Comparison of ENCODE assay signal across 1 cellular context in genomic region chr2:242098445-242099128, GRCh38.
TF ChIP-seq lines count a peak whose summit lies in the region.

No MANE protein-coding gene starts in this region.

TF ChIP-seq in K562, 482 proteins besides CTCF, POLR2A, EP300 and RAD21 (continued from another document and continues in another):
- TF ChIP-seq THAP12 (CRISPR knock-in tag; IDR thresholded peaks at IDR 0.05) (no peak), ZNF175 (CRISPR knock-in tag; IDR thresholded peaks at IDR 0.05; ENCODE audit: low read depth) (no peak), HDGF (IDR thresholded peaks at IDR 0.05) (0 out of 2 replicates have a peak, but pooled peaks have one; percentile 59), LEF1 (IDR thresholded peaks at IDR 0.05) (peak; percentile 62; the same call in 1 of the 2 replicates), ZNF197 (CRISPR knock-in tag; IDR thresholded peaks at IDR 0.05; ENCODE audit: low read depth) (no peak), MITF (IDR thresholded peaks at IDR 0.05) (peak; percentile 69; the same call in 1 of the 2 replicates), THRAP3 (IDR thresholded peaks at IDR 0.05; ENCODE audit: borderline replicate concordance) (no peak), ZNF212 (CRISPR knock-in tag; IDR thresholded peaks at IDR 0.05) (no peak), TAF7 (tag; IDR thresholded peaks at IDR 0.05) (no peak), ZNF232 (CRISPR knock-in tag; IDR thresholded peaks at IDR 0.05) (no peak), GABPB2 (CRISPR knock-in tag; conservative IDR thresholded peaks at IDR 0.05) (no peak), ZNF121 (CRISPR knock-in tag; conservative IDR thresholded peaks at IDR 0.05) (no peak), HMGN3 (IDR thresholded peaks at IDR 0.05; ENCODE audit: borderline replicate concordance, extremely low read depth, insufficient read length, low read depth, low read length) (no peak), EP400 (IDR thresholded peaks at IDR 0.05) (peak; percentile 66; the same call in 1 of the 2 replicates), EGR1 (conservative IDR thresholded peaks at IDR 0.05) (no peak), FOXK1 (CRISPR knock-in tag; IDR thresholded peaks at IDR 0.05; ENCODE audit: borderline replicate concordance) (no peak), TCFL5 (CRISPR knock-in tag; conservative IDR thresholded peaks at IDR 0.05) (no peak), ZNF57 (CRISPR knock-in tag; IDR thresholded peaks at IDR 0.05) (no peak), MCM2 (IDR thresholded peaks at IDR 0.05; ENCODE audit: low read depth) (no peak), ELF2 (CRISPR knock-in tag; IDR thresholded peaks at IDR 0.05) (no peak), ZNF239 (CRISPR knock-in tag; IDR thresholded peaks at IDR 0.05) (no peak), ZNF561 (CRISPR knock-in tag; conservative IDR thresholded peaks at IDR 0.05) (no peak), NCOA1 (IDR thresholded peaks at IDR 0.05; ENCODE audit: low read depth) (no peak), ZBTB7A (IDR thresholded peaks at IDR 0.05; ENCODE audit: borderline replicate concordance, control insufficient read depth, low read depth, low read length) (no peak), YY1 (IDR thresholded peaks at IDR 0.05; ENCODE audit: borderline replicate concordance in 1 of 3, control insufficient read depth in 1 of 3, extremely low read depth in 1 of 3, insufficient read depth in 3 of 3, insufficient read length in 1 of 3, insufficient replicate concordance in 2 of 3, low read depth in 1 of 3, low read length in 2 of 3) (no peak), STAT5A (IDR thresholded peaks at IDR 0.05; ENCODE audit: borderline replicate concordance, low read length) (no peak), ZNF592 (IDR thresholded peaks at IDR 0.05) (peak; percentile 91), STAG1 (CRISPR knock-in tag; IDR thresholded peaks at IDR 0.05; ENCODE audit: borderline replicate concordance) (no peak), CHD1 (IDR thresholded peaks at IDR 0.05; ENCODE audit: low read length) (no peak), RBM14 (IDR thresholded peaks at IDR 0.05; ENCODE audit: borderline replicate concordance, insufficient read depth, low read depth, low read length) (no peak), ZNF699 (CRISPR knock-in tag; IDR thresholded peaks at IDR 0.05; ENCODE audit: insufficient replicate concordance) (no peak), CBFA2T2 (conservative IDR thresholded peaks at IDR 0.05) (peak; percentile 36; the same call in 1 of the 2 replicates), FUS (optimal IDR thresholded peaks at IDR 0.05; ENCODE audit: low read depth, low read length) (no peak), HOXB6 (CRISPR knock-in tag; IDR thresholded peaks at IDR 0.05; ENCODE audit: borderline replicate concordance) (no peak), BHLHE40 (IDR thresholded peaks at IDR 0.05; ENCODE audit: low read length) (peak; percentile 70), CSDE1 (IDR thresholded peaks at IDR 0.05) (no peak), CBX2 (IDR thresholded peaks at IDR 0.05; ENCODE audit: insufficient read depth, low read length, poor library complexity, severe bottlenecking) (no peak), MXI1 (IDR thresholded peaks at IDR 0.05; ENCODE audit: low read depth, low read length) (no peak), ZNF174 (CRISPR knock-in tag; IDR thresholded peaks at IDR 0.05) (no peak), HSF4 (CRISPR knock-in tag; IDR thresholded peaks at IDR 0.05; ENCODE audit: borderline replicate concordance) (no peak), ZFP36 (IDR thresholded peaks at IDR 0.05; ENCODE audit: low read depth, low read length, partially characterized antibody) (no peak), ZNF766 (CRISPR knock-in tag; conservative IDR thresholded peaks at IDR 0.05) (0 out of 2 replicates have a peak, but pooled peaks have one; percentile 27), KLF1 (tag; IDR thresholded peaks at IDR 0.05) (no peak), MCM7 (IDR thresholded peaks at IDR 0.05) (no peak), MTA2 (IDR thresholded peaks at IDR 0.05; ENCODE audit: low read depth) (no peak), SP1 (CRISPR knock-in tag; IDR thresholded peaks at IDR 0.05) (no peak), RBM22 (IDR thresholded peaks at IDR 0.05; ENCODE audit: low read depth, low read length, poor library complexity, severe bottlenecking) (no peak), ZNF277 (CRISPR knock-in tag; IDR thresholded peaks at IDR 0.05; ENCODE audit: borderline replicate concordance) (no peak)
- TF ChIP-seq, protein P1, sequence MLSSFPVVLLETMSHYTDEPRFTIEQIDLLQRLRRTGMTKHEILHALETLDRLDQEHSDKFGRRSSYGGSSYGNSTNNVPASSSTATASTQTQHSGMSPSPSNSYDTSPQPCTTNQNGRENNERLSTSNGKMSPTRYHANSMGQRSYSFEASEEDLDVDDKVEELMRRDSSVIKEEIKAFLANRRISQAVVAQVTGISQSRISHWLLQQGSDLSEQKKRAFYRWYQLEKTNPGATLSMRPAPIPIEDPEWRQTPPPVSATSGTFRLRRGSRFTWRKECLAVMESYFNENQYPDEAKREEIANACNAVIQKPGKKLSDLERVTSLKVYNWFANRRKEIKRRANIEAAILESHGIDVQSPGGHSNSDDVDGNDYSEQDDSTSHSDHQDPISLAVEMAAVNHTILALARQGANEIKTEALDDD (IDR thresholded peaks at IDR 0.05), result 0 out of 2 replicates have a peak, but pooled peaks have one; percentile 25
- TF ChIP-seq, protein P2, sequence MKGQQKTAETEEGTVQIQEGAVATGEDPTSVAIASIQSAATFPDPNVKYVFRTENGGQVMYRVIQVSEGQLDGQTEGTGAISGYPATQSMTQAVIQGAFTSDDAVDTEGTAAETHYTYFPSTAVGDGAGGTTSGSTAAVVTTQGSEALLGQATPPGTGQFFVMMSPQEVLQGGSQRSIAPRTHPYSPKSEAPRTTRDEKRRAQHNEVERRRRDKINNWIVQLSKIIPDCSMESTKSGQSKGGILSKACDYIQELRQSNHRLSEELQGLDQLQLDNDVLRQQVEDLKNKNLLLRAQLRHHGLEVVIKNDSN (CRISPR knock-in tag; IDR thresholded peaks at IDR 0.05), result no peak
- TF ChIP-seq, protein P3, sequence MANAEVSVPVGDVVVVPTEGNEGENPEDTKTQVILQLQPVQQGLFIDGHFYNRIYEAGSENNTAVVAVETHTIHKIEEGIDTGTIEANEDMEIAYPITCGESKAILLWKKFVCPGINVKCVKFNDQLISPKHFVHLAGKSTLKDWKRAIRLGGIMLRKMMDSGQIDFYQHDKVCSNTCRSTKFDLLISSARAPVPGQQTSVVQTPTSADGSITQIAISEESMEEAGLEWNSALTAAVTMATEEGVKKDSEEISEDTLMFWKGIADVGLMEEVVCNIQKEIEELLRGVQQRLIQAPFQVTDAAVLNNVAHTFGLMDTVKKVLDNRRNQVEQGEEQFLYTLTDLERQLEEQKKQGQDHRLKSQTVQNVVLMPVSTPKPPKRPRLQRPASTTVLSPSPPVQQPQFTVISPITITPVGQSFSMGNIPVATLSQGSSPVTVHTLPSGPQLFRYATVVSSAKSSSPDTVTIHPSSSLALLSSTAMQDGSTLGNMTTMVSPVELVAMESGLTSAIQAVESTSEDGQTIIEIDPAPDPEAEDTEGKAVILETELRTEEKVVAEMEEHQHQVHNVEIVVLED (CRISPR knock-in tag; IDR thresholded peaks at IDR 0.05), result no peak
- TF ChIP-seq, protein P4, sequence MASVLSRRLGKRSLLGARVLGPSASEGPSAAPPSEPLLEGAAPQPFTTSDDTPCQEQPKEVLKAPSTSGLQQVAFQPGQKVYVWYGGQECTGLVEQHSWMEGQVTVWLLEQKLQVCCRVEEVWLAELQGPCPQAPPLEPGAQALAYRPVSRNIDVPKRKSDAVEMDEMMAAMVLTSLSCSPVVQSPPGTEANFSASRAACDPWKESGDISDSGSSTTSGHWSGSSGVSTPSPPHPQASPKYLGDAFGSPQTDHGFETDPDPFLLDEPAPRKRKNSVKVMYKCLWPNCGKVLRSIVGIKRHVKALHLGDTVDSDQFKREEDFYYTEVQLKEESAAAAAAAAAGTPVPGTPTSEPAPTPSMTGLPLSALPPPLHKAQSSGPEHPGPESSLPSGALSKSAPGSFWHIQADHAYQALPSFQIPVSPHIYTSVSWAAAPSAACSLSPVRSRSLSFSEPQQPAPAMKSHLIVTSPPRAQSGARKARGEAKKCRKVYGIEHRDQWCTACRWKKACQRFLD (CRISPR knock-in tag; IDR thresholded peaks at IDR 0.05), result peak; percentile 33; the same call in 1 of the 2 replicates
- TF ChIP-seq, protein P5, sequence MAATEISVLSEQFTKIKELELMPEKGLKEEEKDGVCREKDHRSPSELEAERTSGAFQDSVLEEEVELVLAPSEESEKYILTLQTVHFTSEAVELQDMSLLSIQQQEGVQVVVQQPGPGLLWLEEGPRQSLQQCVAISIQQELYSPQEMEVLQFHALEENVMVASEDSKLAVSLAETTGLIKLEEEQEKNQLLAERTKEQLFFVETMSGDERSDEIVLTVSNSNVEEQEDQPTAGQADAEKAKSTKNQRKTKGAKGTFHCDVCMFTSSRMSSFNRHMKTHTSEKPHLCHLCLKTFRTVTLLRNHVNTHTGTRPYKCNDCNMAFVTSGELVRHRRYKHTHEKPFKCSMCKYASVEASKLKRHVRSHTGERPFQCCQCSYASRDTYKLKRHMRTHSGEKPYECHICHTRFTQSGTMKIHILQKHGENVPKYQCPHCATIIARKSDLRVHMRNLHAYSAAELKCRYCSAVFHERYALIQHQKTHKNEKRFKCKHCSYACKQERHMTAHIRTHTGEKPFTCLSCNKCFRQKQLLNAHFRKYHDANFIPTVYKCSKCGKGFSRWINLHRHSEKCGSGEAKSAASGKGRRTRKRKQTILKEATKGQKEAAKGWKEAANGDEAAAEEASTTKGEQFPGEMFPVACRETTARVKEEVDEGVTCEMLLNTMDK (IDR thresholded peaks at IDR 0.05; ENCODE audit: borderline replicate concordance, insufficient read depth, low read depth, low read length, poor library complexity, severe bottlenecking), result no peak
